10 cellular contexts compared by ENCODE assay signal in genomic region chr1:110421159-110421777, GRCh38. TPM values are rescaled to one million over a fixed set of nuclear protein-coding genes. Genes with fewer than 3 reads are reported as not detected.
A peak's percentile ranks its signal among the peaks of the same experiment; 100 is the strongest.
DNase-seq lines count a peak whose midpoint lies in the region; ATAC-seq and TF ChIP-seq lines count a peak whose summit lies in the region.
"Had no signal": no experiment of that assay in that cellular context is flagged by ENCODE, and none has a peak within 500 bp of the region (broad histone marks: within the 10 kb centered on the region; RNA-seq: fewer than 3 reads in every experiment).

No MANE protein-coding gene starts in this region.

- TF ChIP-seq POLR2A in NB4 (IDR thresholded peaks at IDR 0.05; ENCODE audit: extremely low read depth, insufficient read length) (no peak), esophagus squamous epithelium (IDR thresholded peaks at IDR 0.05) (no peak)

- H3K27me3 ChIP-seq in esophagus squamous epithelium, result no peaks in the 10 kb centered on the region
- H3K27me3 ChIP-seq: sigmoid colon had no signal

- H3K36me3 ChIP-seq in esophagus squamous epithelium, result no peaks in the 10 kb centered on the region
- H3K36me3 ChIP-seq: sigmoid colon had no signal

- H3K4me3 ChIP-seq in NB4 (ENCODE audit: low read depth, low read length) (no peak overlapping the region), cardiac fibroblast (replicated peaks in 1 of 2; ENCODE audit: low read depth in 2 of 2, low read length in 2 of 2) (no peak overlapping the region), esophagus squamous epithelium (no peak overlapping the region)
- H3K4me3 ChIP-seq: sigmoid colon had no signal

- peak; percentile 66 for ATAC-seq in omental fat pad (ENCODE audit: low FRiP score)
- ATAC-seq in HG03039 (IDR thresholded peaks at IDR 0.05; ENCODE audit: unreplicated experiment), result no peak

- DNase-seq in NOMO-1 treated with DMSO at 0.1 percent for 48 hours (lab: John Stamatoyannopoulos, UW; ENCODE audit: unreplicated experiment), result peak; percentile 30
- no peak for DNase-seq in NOMO-1 treated with dmso at 0.1 percent for 144 hours (lab: John Stamatoyannopoulos, UW; ENCODE audit: unreplicated experiment)
- peak; percentile 50 for DNase-seq in NB4 (ENCODE audit: low read depth)
- peak; percentile 29 to 73 for DNase-seq in cardiac fibroblast (ENCODE audit: low read depth in 2 of 2)
- DNase-seq in omental fat pad (ENCODE audit: low spot score), result no peak
- no peak for DNase-seq in DMS 273 (lab: John Stamatoyannopoulos, UW; ENCODE audit: unreplicated experiment)
- DNase-seq in esophagus squamous epithelium (lab: John Stamatoyannopoulos, UW), result no peak
- DNase-seq: sigmoid colon had no signal

- H3K9me3 ChIP-seq in esophagus squamous epithelium, result no peaks in the 10 kb centered on the region
- H3K9me3 ChIP-seq: sigmoid colon had no signal

- H3K27ac ChIP-seq in esophagus squamous epithelium, result peak overlapping the region in 2 of 4 donors; percentile 3 to 22
- H3K27ac ChIP-seq: sigmoid colon had no signal

- peaks cover 0 to 8% (median 0%) of the 10 kb centered on the region in 3 donors for H3K4me1 ChIP-seq in esophagus squamous epithelium
- H3K4me1 ChIP-seq: sigmoid colon had no signal

- TF ChIP-seq CTCF in NB4 (IDR thresholded peaks at IDR 0.05; ENCODE audit: low read depth, low read length), result no peak
- no peak for TF ChIP-seq CTCF in cardiac fibroblast (IDR thresholded peaks at IDR 0.05; ENCODE audit: low read depth, low read length)
- TF ChIP-seq CTCF in omental fat pad (IDR thresholded peaks at IDR 0.05), result no peak
- no peak for TF ChIP-seq CTCF in esophagus squamous epithelium (IDR thresholded peaks at IDR 0.05)

- intact Hi-C loops in esophagus squamous epithelium (cut with DNase I), result no loop called here

- WGBS in esophagus squamous epithelium, 2 donors, result 41 to 53% methylated on average over 2 of the region's 2 CpGs

RNA-seq across cellular contexts. Expression of gene LAMTOR5, which starts 13.8 kb away (rescaled TPM):
- total RNA-seq in omental fat pad (100 to 1,000 TPM in 3 of 4 donors, 10 to 100 TPM in 1; 94.4 to 130 (median 116) TPM), esophagus squamous epithelium (100 to 1,000 TPM in 2 of 4 donors, 10 to 100 TPM in 2; 31.6 to 113 (median 99.1) TPM)

RNA-seq across cellular contexts. Expression of gene PROK1, which starts 29.7 kb away (rescaled TPM):
- total RNA-seq in omental fat pad (10 to 100 TPM in 1 of 4 donors, 1 to 10 TPM in 2, under 1 TPM in 1; 0.50 to 74.1 (median 2.6) TPM), esophagus squamous epithelium (1 to 10 TPM in 1 of 4 donors, under 1 TPM in 1, not detected in 2; 0.35 to 2.3 TPM)
- total RNA-seq: NCI-H460 had no signal

RNA-seq across cellular contexts. Expression of gene SLC16A4, which starts 30.4 kb away (rescaled TPM):
- total RNA-seq in omental fat pad, result 10 to 100 TPM in 1 of 4 donors, 1 to 10 TPM in 3; 9.1 to 19.8 (median 9.7) TPM
- 1 to 10 TPM in 2 of 4 donors, under 1 TPM in 1, not detected in 1; 0.88 to 4.5 (median 4.2) TPM for total RNA-seq in esophagus squamous epithelium

Comparison
In these comparisons a context has a peak if more than half of its experiments do, and no peak if none do; other contexts are left out.
1. DNase-seq: peak in NOMO-1 treated with DMSO at 0.1 percent for 48 hours (single experiment), NB4 (single experiment) and cardiac fibroblast (2 of 2); none in NOMO-1 treated with dmso at 0.1 percent for 144 hours (single experiment), omental fat pad (single experiment), DMS 273 (single experiment) and esophagus squamous epithelium (single experiment).